Comparison of ENCODE assay signal across 10 cellular contexts in genomic region chr9:131736440-131736839, GRCh38. TPM values are rescaled to one million over a fixed set of nuclear protein-coding genes. Genes with fewer than 3 reads are reported as not detected.
A peak's percentile ranks its signal among the peaks of the same experiment; 100 is the strongest.
DNase-seq lines count a peak whose midpoint lies in the region; TF ChIP-seq lines count a peak whose summit lies in the region.
"Had no signal": no experiment of that assay in that cellular context is flagged by ENCODE, and none has a peak within 500 bp of the region (broad histone marks: within the 10 kb centered on the region; RNA-seq: fewer than 3 reads in every experiment).

No MANE protein-coding gene starts in this region.

- H3F3A ChIP-seq in MM.1S (ENCODE audit: insufficient read depth, low read length): peaks cover 25% of the 10 kb centered on the region

- H3K27ac Mint-ChIP-seq in activated CD4-positive, alpha-beta T cell treated with anti-CD3 and anti-CD28 coated beads, Interleukin-2, amount 10 ng/mL, durations not matched to agents 24 days and 14 days: peak overlapping the region; percentile 93
- H3K27ac Mint-ChIP-seq in endothelial cell (ENCODE audit: unreplicated experiment): peak overlapping the region; percentile 95

- H3K4me1 ChIP-seq in spleen (peaks cover 60 to 83% (median 76%) of the 10 kb centered on the region in 6 donors), MM.1S (ENCODE audit: low read length) (peaks cover 58% of the 10 kb centered on the region)

- H3K79me2 ChIP-seq in MM.1S (ENCODE audit: low read length): peaks cover 81% of the 10 kb centered on the region

- H3K36me3 ChIP-seq in spleen: no peaks in the 10 kb centered on the region
- no peaks in the 10 kb centered on the region for H3K36me3 ChIP-seq in MM.1S (replicated peaks; ENCODE audit: insufficient read depth, low read length)

- H3K9me2 ChIP-seq in MM.1S (replicated peaks; ENCODE audit: insufficient read depth, low read length): no peaks in the 10 kb centered on the region

- peak; percentile 76 for DNase-seq in activated CD4-positive, alpha-beta T cell treated with anti-CD3 and anti-CD28 coated beads, Interleukin-2, amount 10 ng/mL, durations not matched to agents 24 days and 14 days
- DNase-seq in activated CD4-positive, alpha-beta T cell treated with anti-CD3 and anti-CD28 coated beads for 48 hours: no peak
- DNase-seq in RWPE1 (ENCODE audit: low spot score): no peak
- DNase-seq in endothelial cell (ENCODE audit: low spot score): no peak
- DNase-seq in spleen: no peak
- DNase-seq in MM.1S: no peak
- DNase-seq in inferior parietal cortex (ENCODE audit: extremely low spot score): no peak
- no peak for DNase-seq in G401 (ENCODE audit: low spot score)
- DNase-seq: hypothalamus, NCI-H1417 treated with DMSO at 0.1 percent for 48 hours had no signal

- peak overlapping the region; percentile 21 for H3K27ac ChIP-seq in RWPE1
- peak overlapping the region; percentile 14 to 98 (median 89) for H3K27ac ChIP-seq in spleen
- no peak overlapping the region for H3K27ac ChIP-seq in MM.1S (ENCODE audit: low read length)

- no peak overlapping the region for H2AFZ ChIP-seq in MM.1S (ENCODE audit: low read length)

- in situ Hi-C loops in G401 (cut with HindIII; ENCODE audit: low sequenced_read_pairs): no loop called here

- H3K4me2 ChIP-seq in MM.1S (ENCODE audit: low read depth, low read length): no peak overlapping the region

- peak overlapping the region in 1 of 8 donors; percentile 84 for H3K4me3 ChIP-seq in spleen
- H3K4me3 ChIP-seq in MM.1S (ENCODE audit: low read length): no peak overlapping the region

- H3K9ac ChIP-seq in MM.1S (ENCODE audit: low read length): no peak overlapping the region

- TF ChIP-seq CTCF in RWPE1 (conservative IDR thresholded peaks at IDR 0.05; ENCODE audit: low read depth) (no peak), endothelial cell (IDR thresholded peaks at IDR 0.05; ENCODE audit: unreplicated experiment) (no peak), spleen (IDR thresholded peaks at IDR 0.05 in 8 of 11, conservative IDR thresholded peaks at IDR 0.05 in 3 of 11) (no peak), MM.1S (IDR thresholded peaks at IDR 0.05; ENCODE audit: low read length) (no peak)

- POLR2A ChIA-PET in RWPE1 (lab: Yijun Ruan, JAX; ENCODE audit: low non-redundant PET): no interaction called here

- no peaks in the 10 kb centered on the region for H3K27me3 ChIP-seq in spleen (replicated peaks in 1 of 7)
- H3K27me3 ChIP-seq in MM.1S (replicated peaks; ENCODE audit: insufficient read depth, low read length): no peaks in the 10 kb centered on the region

- no peaks in the 10 kb centered on the region for H4K20me1 ChIP-seq in MM.1S (ENCODE audit: insufficient read depth, low read length)

- intact Hi-C loops in activated CD4-positive, alpha-beta T cell treated with anti-CD3 and anti-CD28 coated beads, Interleukin-2, amount 10 ng/mL, durations not matched to agents 24 days and 14 days (cut with micrococcal nuclease): loop anchor here (10.0 kb wide), 1 partner anchor 462 kb away; the partner anchor contains the start of gene FAM78A
- intact Hi-C loops in spleen (cut with DNase I; ENCODE audit: low total_unique reads): loop anchor here (5.0 to 10.0 kb wide), 2 partner anchors 34 to 62 kb away; no protein-coding TSS in a partner anchor

- WGBS in spleen, 5 donors: 23 to 36% (median 31%) methylated on average over 4 of the region's 4 CpGs

- peak overlapping the region; percentile 79 for H3K4me3 Mint-ChIP-seq in activated CD4-positive, alpha-beta T cell treated with anti-CD3 and anti-CD28 coated beads, Interleukin-2, amount 10 ng/mL, durations not matched to agents 24 days and 14 days
- H3K4me3 Mint-ChIP-seq in endothelial cell (ENCODE audit: unreplicated experiment): peak overlapping the region; percentile 88

- H3K9me3 ChIP-seq in spleen (no peaks in the 10 kb centered on the region), MM.1S (replicated peaks; ENCODE audit: insufficient read depth, low read length) (no peaks in the 10 kb centered on the region)

- TF ChIP-seq POLR2A in spleen (IDR thresholded peaks at IDR 0.05): no peak

- CTCF ChIA-PET in RWPE1 (lab: Yijun Ruan, JAX): interaction anchor here (0.6 kb wide), 3 partner anchors 135 to 1630 kb away, joined by 3 to 4 read pairs (median 4); no protein-coding TSS in a partner anchor

- no peaks in the 10 kb centered on the region for H3K9me3 Mint-ChIP-seq in activated CD4-positive, alpha-beta T cell treated with anti-CD3 and anti-CD28 coated beads, Interleukin-2, amount 10 ng/mL, durations not matched to agents 24 days and 14 days
- H3K9me3 Mint-ChIP-seq in endothelial cell (ENCODE audit: unreplicated experiment): no peaks in the 10 kb centered on the region

- H3K4me1 Mint-ChIP-seq in activated CD4-positive, alpha-beta T cell treated with anti-CD3 and anti-CD28 coated beads, Interleukin-2, amount 10 ng/mL, durations not matched to agents 24 days and 14 days: peaks cover 65% of the 10 kb centered on the region
- peaks cover 72% of the 10 kb centered on the region for H3K4me1 Mint-ChIP-seq in endothelial cell (ENCODE audit: unreplicated experiment)

- no peaks in the 10 kb centered on the region for H3K27me3 Mint-ChIP-seq in activated CD4-positive, alpha-beta T cell treated with anti-CD3 and anti-CD28 coated beads, Interleukin-2, amount 10 ng/mL, durations not matched to agents 24 days and 14 days
- H3K27me3 Mint-ChIP-seq in endothelial cell (ENCODE audit: unreplicated experiment): peaks cover 12% of the 10 kb centered on the region

- peaks cover 41% of the 10 kb centered on the region for H3K36me3 Mint-ChIP-seq in activated CD4-positive, alpha-beta T cell treated with anti-CD3 and anti-CD28 coated beads, Interleukin-2, amount 10 ng/mL, durations not matched to agents 24 days and 14 days (ENCODE audit: low read depth)
- peaks cover 19% of the 10 kb centered on the region for H3K36me3 Mint-ChIP-seq in endothelial cell (ENCODE audit: low read depth, unreplicated experiment)

RNA-seq across cellular contexts. Expression of gene RAPGEF1, which starts 3.4 kb away (rescaled TPM):
- 150 and 153 TPM in 2 replicates for total RNA-seq in activated CD4-positive, alpha-beta T cell treated with anti-CD3 and anti-CD28 coated beads, Interleukin-2, amount 10 ng/mL, durations not matched to agents 24 days and 14 days
- total RNA-seq in endothelial cell (ENCODE audit: unreplicated experiment) (226 TPM), spleen (100 to 1,000 TPM in 6 of 7 donors, 10 to 100 TPM in 1; 88.1 to 137 (median 118) TPM)
- polyA plus RNA-seq in spleen: 10 to 100 TPM; 16.9 to 47.8 (median 19.9) TPM
- total RNA-seq in G401 (2014; rRNA removed; shearing (Covaris generic)): 31.0 and 40.8 TPM in 2 replicates
